31 cellular contexts compared by ENCODE assay signal in genomic region chr5:109989994-109990722, GRCh38.
"Had no signal": no experiment of that assay in that cellular context is flagged by ENCODE, and none has a peak within 500 bp of the region (broad histone marks: within the 10 kb centered on the region; RNA-seq: fewer than 3 reads in every experiment).

No MANE protein-coding gene starts in this region.

- H3K27me3 ChIP-seq: adrenal gland, cardiac muscle cell, colonic mucosa, gastrocnemius medialis, left lung, sigmoid colon, upper lobe of left lung, vagina had no signal

- H3K4me1 ChIP-seq: adrenal gland, colonic mucosa, vagina had no signal

- H3K27ac ChIP-seq: adrenal gland, cardiac muscle cell, colonic mucosa, gastrocnemius medialis, left lung, sigmoid colon, upper lobe of left lung, vagina had no signal

- H3K9me3 ChIP-seq: adrenal gland, colonic mucosa, gastrocnemius medialis, left lung, sigmoid colon, upper lobe of left lung, vagina had no signal

- DNase-seq: activated CD4-positive, alpha-beta T cell treated with anti-CD3 and anti-CD28 coated beads for 4 hours; activated CD4-positive, alpha-beta T cell treated with anti-CD3 and anti-CD28 coated beads, Interleukin-2, amount 50 U/mL, for 4 hours; activated CD4-positive, CD25-positive, alpha-beta regulatory T cell; activated naive CD4-positive, alpha-beta T cell treated with Interleukin-2 at 50 U/mL for 16 hours; activated naive CD8-positive, alpha-beta T cell treated with anti-CD3 and anti-CD28 coated beads for 36 hours; activated T-cell treated with anti-CD3 and anti-CD28 coated beads for 4 hours; activated T-cell treated with anti-CD3 and anti-CD28 coated beads, Interleukin-2, amount 50 U/mL, for 72 hours; adrenal gland; aorta; cerebellar nuclear complex; colonic mucosa; effector CD8-positive, alpha-beta T cell; erythroblast; gastrocnemius medialis; glutamatergic neuron; hippocampal formation; left lung; mesendoderm; retina; sigmoid colon; stimulated activated CD4-positive, alpha-beta T cell treated with anti-CD3 and anti-CD28 coated beads, Interleukin-1b, Interleukin-23, amount 100 ng/mL, for 48 hours; stimulated activated CD4-positive, alpha-beta T cell treated with anti-CD3 and anti-CD28 coated beads, Interleukin-4, amount 100 ng/mL, for 4 hours; stimulated activated CD8-positive, alpha-beta memory T cell treated with anti-CD3 and anti-CD28 coated beads, Interleukin-4, amount 100 ng/mL, for 48 hours; stimulated activated naive CD8-positive, alpha-beta T cell treated with anti-CD3 and anti-CD28 coated beads, Interleukin-15, amount 100 ng/mL, for 72 hours; substantia nigra; upper lobe of left lung had no signal

- ATAC-seq: activated T-cell treated with anti-CD3 and anti-CD28 coated beads, Interleukin-2, amount 50 U/mL, for 72 hours; gastrocnemius medialis; left lung; stimulated activated memory B cell treated with anti-CD40 and anti-IgM and Interleukin-4, amounts not matched to agents 10 μg/mL and 1 μg/mL and 100 μg/mL, for 72 hours; stimulated activated naive CD8-positive, alpha-beta T cell treated with anti-CD3 and anti-CD28 coated beads, Interleukin-15, amount 100 ng/mL, for 72 hours had no signal

- H3K36me3 ChIP-seq: adrenal gland, cardiac muscle cell, colonic mucosa, gastrocnemius medialis, left lung, sigmoid colon, upper lobe of left lung, vagina had no signal

- H3K4me3 ChIP-seq: adrenal gland, cardiac muscle cell, colonic mucosa, gastrocnemius medialis, left lung, lung, sigmoid colon, smooth muscle cell, upper lobe of left lung, vagina had no signal
